Comparison of ENCODE assay signal across 1 cellular context in the genomic region with DNA sequence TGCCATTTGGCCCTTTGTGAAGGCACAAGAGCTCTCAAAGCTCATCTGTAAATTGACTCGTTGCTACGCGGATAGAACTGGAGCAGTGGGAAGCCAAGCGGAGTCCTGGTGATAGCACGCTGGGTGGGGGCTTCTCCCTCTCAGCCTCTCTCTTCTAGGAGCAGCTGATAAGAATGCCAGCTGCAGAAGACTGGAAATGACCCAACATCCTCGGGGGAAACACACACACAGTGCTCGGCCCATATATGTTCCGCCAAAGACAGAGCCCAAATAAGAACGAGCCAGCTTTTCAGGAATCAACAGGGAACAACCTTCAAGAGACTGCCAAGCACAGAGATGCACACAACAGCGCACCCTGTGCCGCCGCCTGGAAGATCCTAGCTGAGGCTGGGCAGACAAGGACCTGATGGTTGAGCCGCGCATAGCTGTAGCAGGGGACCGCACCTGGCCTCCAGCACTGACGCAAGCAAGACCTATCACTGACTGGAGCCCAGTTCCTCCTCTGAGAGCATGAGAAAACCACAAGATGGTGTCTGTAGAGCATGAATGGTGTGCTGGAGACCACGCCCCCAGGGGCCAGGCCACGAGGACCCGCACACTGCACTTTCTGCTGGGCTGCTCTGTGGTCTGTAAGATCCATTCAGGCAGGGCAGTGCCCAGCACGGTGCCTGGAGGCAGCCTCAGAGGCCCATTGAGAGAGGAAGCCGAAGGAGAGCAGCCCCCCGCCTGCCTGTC.
TF ChIP-seq lines count a peak whose summit lies in the region.

No MANE protein-coding gene starts in this region.

TF ChIP-seq in K562, 482 proteins besides CTCF, POLR2A, EP300 and RAD21 (continued from another document and continues in another):
- TF ChIP-seq, protein P1, sequence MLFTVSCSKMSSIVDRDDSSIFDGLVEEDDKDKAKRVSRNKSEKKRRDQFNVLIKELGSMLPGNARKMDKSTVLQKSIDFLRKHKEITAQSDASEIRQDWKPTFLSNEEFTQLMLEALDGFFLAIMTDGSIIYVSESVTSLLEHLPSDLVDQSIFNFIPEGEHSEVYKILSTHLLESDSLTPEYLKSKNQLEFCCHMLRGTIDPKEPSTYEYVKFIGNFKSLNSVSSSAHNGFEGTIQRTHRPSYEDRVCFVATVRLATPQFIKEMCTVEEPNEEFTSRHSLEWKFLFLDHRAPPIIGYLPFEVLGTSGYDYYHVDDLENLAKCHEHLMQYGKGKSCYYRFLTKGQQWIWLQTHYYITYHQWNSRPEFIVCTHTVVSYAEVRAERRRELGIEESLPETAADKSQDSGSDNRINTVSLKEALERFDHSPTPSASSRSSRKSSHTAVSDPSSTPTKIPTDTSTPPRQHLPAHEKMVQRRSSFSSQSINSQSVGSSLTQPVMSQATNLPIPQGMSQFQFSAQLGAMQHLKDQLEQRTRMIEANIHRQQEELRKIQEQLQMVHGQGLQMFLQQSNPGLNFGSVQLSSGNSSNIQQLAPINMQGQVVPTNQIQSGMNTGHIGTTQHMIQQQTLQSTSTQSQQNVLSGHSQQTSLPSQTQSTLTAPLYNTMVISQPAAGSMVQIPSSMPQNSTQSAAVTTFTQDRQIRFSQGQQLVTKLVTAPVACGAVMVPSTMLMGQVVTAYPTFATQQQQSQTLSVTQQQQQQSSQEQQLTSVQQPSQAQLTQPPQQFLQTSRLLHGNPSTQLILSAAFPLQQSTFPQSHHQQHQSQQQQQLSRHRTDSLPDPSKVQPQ (CRISPR knock-in tag; IDR thresholded peaks at IDR 0.05; ENCODE audit: borderline replicate concordance), result no peak
- TF ChIP-seq, protein P2, sequence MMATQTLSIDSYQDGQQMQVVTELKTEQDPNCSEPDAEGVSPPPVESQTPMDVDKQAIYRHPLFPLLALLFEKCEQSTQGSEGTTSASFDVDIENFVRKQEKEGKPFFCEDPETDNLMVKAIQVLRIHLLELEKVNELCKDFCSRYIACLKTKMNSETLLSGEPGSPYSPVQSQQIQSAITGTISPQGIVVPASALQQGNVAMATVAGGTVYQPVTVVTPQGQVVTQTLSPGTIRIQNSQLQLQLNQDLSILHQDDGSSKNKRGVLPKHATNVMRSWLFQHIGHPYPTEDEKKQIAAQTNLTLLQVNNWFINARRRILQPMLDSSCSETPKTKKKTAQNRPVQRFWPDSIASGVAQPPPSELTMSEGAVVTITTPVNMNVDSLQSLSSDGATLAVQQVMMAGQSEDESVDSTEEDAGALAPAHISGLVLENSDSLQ (IDR thresholded peaks at IDR 0.05), result no peak
- no peak for TF ChIP-seq POLR2H (tag; IDR thresholded peaks at IDR 0.05; ENCODE audit: low read depth)
- TF ChIP-seq, protein P3, sequence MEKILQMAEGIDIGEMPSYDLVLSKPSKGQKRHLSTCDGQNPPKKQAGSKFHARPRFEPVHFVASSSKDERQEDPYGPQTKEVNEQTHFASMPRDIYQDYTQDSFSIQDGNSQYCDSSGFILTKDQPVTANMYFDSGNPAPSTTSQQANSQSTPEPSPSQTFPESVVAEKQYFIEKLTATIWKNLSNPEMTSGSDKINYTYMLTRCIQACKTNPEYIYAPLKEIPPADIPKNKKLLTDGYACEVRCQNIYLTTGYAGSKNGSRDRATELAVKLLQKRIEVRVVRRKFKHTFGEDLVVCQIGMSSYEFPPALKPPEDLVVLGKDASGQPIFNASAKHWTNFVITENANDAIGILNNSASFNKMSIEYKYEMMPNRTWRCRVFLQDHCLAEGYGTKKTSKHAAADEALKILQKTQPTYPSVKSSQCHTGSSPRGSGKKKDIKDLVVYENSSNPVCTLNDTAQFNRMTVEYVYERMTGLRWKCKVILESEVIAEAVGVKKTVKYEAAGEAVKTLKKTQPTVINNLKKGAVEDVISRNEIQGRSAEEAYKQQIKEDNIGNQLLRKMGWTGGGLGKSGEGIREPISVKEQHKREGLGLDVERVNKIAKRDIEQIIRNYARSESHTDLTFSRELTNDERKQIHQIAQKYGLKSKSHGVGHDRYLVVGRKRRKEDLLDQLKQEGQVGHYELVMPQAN (IDR thresholded peaks at IDR 0.05; ENCODE audit: borderline replicate concordance), result peak; percentile 80; the same call in 1 of the 2 replicates
- TF ChIP-seq, protein P4, sequence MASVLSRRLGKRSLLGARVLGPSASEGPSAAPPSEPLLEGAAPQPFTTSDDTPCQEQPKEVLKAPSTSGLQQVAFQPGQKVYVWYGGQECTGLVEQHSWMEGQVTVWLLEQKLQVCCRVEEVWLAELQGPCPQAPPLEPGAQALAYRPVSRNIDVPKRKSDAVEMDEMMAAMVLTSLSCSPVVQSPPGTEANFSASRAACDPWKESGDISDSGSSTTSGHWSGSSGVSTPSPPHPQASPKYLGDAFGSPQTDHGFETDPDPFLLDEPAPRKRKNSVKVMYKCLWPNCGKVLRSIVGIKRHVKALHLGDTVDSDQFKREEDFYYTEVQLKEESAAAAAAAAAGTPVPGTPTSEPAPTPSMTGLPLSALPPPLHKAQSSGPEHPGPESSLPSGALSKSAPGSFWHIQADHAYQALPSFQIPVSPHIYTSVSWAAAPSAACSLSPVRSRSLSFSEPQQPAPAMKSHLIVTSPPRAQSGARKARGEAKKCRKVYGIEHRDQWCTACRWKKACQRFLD (CRISPR knock-in tag; IDR thresholded peaks at IDR 0.05), result 0 out of 2 replicates have a peak, but pooled peaks have one; percentile 34
- no peak for TF ChIP-seq KAT2B (IDR thresholded peaks at IDR 0.05; ENCODE audit: low read depth, low read length)
- TF ChIP-seq DIDO1 (tag; IDR thresholded peaks at IDR 0.05; ENCODE audit: low read depth), result no peak
- no peak for TF ChIP-seq NCOA1 (IDR thresholded peaks at IDR 0.05; ENCODE audit: low read depth)
- no peak for TF ChIP-seq HDAC3 (IDR thresholded peaks at IDR 0.05; ENCODE audit: borderline replicate concordance, partially characterized antibody)
- TF ChIP-seq RBM25 (IDR thresholded peaks at IDR 0.05; ENCODE audit: low read depth, low read length, severe bottlenecking), result no peak
- TF ChIP-seq ARHGAP35 (IDR thresholded peaks at IDR 0.05; ENCODE audit: partially characterized antibody), result no peak
- 0 out of 2 replicates have a peak, but pooled peaks have one; percentile 44 for TF ChIP-seq NR1H2 (CRISPR knock-in tag; IDR thresholded peaks at IDR 0.05)
- TF ChIP-seq SPI1 (IDR thresholded peaks at IDR 0.05; ENCODE audit: borderline replicate concordance, low read depth, low read length), result peak; percentile 86
- no peak for TF ChIP-seq BMI1 (IDR thresholded peaks at IDR 0.05; ENCODE audit: low read length)
- TF ChIP-seq STAT5A (IDR thresholded peaks at IDR 0.05; ENCODE audit: borderline replicate concordance, low read length), result no peak
- TF ChIP-seq CEBPG (CRISPR knock-in tag; IDR thresholded peaks at IDR 0.05), result peak; percentile 67
- no peak for TF ChIP-seq CEBPG (tag; conservative IDR thresholded peaks at IDR 0.05 in 1 of 2, IDR thresholded peaks at IDR 0.05 in 1 of 2)
- no peak for TF ChIP-seq FOXJ2 (tag; IDR thresholded peaks at IDR 0.05)
- peak; percentile 52; the same call in 1 of the 2 replicates for TF ChIP-seq JUN (IDR thresholded peaks at IDR 0.05; ENCODE audit: borderline replicate concordance, low read depth, low read length)
- TF ChIP-seq JUN (CRISPR knock-in tag; IDR thresholded peaks at IDR 0.05; ENCODE audit: borderline replicate concordance), result no peak
- TF ChIP-seq RAD51 (IDR thresholded peaks at IDR 0.05; ENCODE audit: borderline replicate concordance, low read depth), result no peak
- no peak for TF ChIP-seq NR2C1 (IDR thresholded peaks at IDR 0.05)
- TF ChIP-seq NR2C1 (tag; IDR thresholded peaks at IDR 0.05), result no peak
- no peak for TF ChIP-seq MBD2 (IDR thresholded peaks at IDR 0.05; ENCODE audit: borderline replicate concordance, low read depth)
- TF ChIP-seq SIN3A (IDR thresholded peaks at IDR 0.05; ENCODE audit: borderline replicate concordance in 2 of 2, control insufficient read depth in 1 of 2, low read depth in 2 of 2, low read length in 2 of 2), result peak; percentile 43 to 64; a peak in 1 of 4 replicates
- TF ChIP-seq LEF1 (IDR thresholded peaks at IDR 0.05), result no peak
- no peak for TF ChIP-seq POLR2G (IDR thresholded peaks at IDR 0.05; ENCODE audit: low read depth, low read length)
- no peak for TF ChIP-seq ZNF12 (CRISPR knock-in tag; IDR thresholded peaks at IDR 0.05)
- TF ChIP-seq, protein P5, sequence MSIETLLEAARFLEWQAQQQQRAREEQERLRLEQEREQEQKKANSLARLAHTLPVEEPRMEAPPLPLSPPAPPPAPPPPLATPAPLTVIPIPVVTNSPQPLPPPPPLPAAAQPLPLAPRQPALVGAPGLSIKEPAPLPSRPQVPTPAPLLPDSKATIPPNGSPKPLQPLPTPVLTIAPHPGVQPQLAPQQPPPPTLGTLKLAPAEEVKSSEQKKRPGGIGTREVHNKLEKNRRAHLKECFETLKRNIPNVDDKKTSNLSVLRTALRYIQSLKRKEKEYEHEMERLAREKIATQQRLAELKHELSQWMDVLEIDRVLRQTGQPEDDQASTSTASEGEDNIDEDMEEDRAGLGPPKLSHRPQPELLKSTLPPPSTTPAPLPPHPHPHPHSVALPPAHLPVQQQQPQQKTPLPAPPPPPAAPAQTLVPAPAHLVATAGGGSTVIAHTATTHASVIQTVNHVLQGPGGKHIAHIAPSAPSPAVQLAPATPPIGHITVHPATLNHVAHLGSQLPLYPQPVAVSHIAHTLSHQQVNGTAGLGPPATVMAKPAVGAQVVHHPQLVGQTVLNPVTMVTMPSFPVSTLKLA (conservative IDR thresholded peaks at IDR 0.05), result peak; percentile 85 to 91
- no peak for TF ChIP-seq CSDE1 (IDR thresholded peaks at IDR 0.05)
- no peak for TF ChIP-seq GATAD2A (IDR thresholded peaks at IDR 0.05)
- no peak for TF ChIP-seq MCM2 (IDR thresholded peaks at IDR 0.05; ENCODE audit: low read depth)
- TF ChIP-seq LARP7 (IDR thresholded peaks at IDR 0.05), result no peak
- TF ChIP-seq CCAR2 (IDR thresholded peaks at IDR 0.05; ENCODE audit: low read depth, low read length), result no peak
- no peak for TF ChIP-seq ATF1 (CRISPR knock-in tag; IDR thresholded peaks at IDR 0.05)
- peak; percentile 24; the same call in 1 of the 2 replicates for TF ChIP-seq ATF1 (tag; IDR thresholded peaks at IDR 0.05)
- TF ChIP-seq, protein P6, sequence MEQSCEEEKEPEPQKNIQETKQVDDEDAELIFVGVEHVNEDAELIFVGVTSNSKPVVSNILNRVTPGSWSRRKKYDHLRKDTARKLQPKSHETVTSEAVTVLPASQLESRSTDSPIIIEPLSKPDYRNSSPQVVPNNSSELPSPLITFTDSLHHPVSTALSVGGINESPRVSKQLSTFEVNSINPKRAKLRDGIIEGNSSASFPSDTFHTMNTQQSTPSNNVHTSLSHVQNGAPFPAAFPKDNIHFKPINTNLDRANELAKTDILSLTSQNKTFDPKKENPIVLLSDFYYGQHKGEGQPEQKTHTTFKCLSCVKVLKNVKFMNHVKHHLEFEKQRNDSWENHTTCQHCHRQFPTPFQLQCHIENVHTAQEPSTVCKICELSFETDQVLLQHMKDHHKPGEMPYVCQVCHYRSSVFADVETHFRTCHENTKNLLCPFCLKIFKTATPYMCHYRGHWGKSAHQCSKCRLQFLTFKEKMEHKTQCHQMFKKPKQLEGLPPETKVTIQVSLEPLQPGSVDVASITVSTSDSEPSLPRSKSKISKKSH (CRISPR knock-in tag; IDR thresholded peaks at IDR 0.05), result no peak
- no peak for TF ChIP-seq ZNF668 (CRISPR knock-in tag; IDR thresholded peaks at IDR 0.05)
- TF ChIP-seq, protein P7, sequence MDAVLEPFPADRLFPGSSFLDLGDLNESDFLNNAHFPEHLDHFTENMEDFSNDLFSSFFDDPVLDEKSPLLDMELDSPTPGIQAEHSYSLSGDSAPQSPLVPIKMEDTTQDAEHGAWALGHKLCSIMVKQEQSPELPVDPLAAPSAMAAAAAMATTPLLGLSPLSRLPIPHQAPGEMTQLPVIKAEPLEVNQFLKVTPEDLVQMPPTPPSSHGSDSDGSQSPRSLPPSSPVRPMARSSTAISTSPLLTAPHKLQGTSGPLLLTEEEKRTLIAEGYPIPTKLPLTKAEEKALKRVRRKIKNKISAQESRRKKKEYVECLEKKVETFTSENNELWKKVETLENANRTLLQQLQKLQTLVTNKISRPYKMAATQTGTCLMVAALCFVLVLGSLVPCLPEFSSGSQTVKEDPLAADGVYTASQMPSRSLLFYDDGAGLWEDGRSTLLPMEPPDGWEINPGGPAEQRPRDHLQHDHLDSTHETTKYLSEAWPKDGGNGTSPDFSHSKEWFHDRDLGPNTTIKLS (IDR thresholded peaks at IDR 0.05; ENCODE audit: borderline replicate concordance, low read depth), result no peak
- no peak for TF ChIP-seq CBFA2T3 (IDR thresholded peaks at IDR 0.05)
- TF ChIP-seq, protein P8, sequence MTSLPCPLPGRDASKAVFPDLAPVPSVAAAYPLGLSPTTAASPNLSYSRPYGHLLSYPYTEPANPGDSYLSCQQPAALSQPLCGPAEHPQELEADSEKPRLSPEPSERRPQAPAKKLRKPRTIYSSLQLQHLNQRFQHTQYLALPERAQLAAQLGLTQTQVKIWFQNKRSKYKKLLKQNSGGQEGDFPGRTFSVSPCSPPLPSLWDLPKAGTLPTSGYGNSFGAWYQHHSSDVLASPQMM (CRISPR knock-in tag; IDR thresholded peaks at IDR 0.05), result no peak
- peak; percentile 47 to 59; a peak in 2 of 4 replicates for TF ChIP-seq NRF1 (conservative IDR thresholded peaks at IDR 0.05 in 1 of 2, IDR thresholded peaks at IDR 0.05 in 1 of 2)
- TF ChIP-seq NFIC (IDR thresholded peaks at IDR 0.05), result no peak
- TF ChIP-seq STAT5B (CRISPR knock-in tag; IDR thresholded peaks at IDR 0.05), result no peak
- peak; percentile 90 for TF ChIP-seq MYC (IDR thresholded peaks at IDR 0.05; ENCODE audit: low read depth, low read length)
- no peak for TF ChIP-seq MYC (CRISPR knock-in tag; IDR thresholded peaks at IDR 0.05; ENCODE audit: borderline replicate concordance, low read depth)
- TF ChIP-seq CHD4 (IDR thresholded peaks at IDR 0.05; ENCODE audit: insufficient read depth, insufficient replicate concordance, low read depth, low read length, poor library complexity, severe bottlenecking), result no peak
- TF ChIP-seq ZBTB7A (IDR thresholded peaks at IDR 0.05; ENCODE audit: borderline replicate concordance, control insufficient read depth, low read depth, low read length), result peak; percentile 52; the same call in 1 of the 2 replicates
- TF ChIP-seq TCF3 (CRISPR knock-in tag; IDR thresholded peaks at IDR 0.05), result peak; percentile 24; the same call in 1 of the 2 replicates
- no peak for TF ChIP-seq ARNT (IDR thresholded peaks at IDR 0.05)
- TF ChIP-seq EHMT2 (IDR thresholded peaks at IDR 0.05), result 0 out of 2 replicates have a peak, but pooled peaks have one; percentile 67
- TF ChIP-seq, protein P9, sequence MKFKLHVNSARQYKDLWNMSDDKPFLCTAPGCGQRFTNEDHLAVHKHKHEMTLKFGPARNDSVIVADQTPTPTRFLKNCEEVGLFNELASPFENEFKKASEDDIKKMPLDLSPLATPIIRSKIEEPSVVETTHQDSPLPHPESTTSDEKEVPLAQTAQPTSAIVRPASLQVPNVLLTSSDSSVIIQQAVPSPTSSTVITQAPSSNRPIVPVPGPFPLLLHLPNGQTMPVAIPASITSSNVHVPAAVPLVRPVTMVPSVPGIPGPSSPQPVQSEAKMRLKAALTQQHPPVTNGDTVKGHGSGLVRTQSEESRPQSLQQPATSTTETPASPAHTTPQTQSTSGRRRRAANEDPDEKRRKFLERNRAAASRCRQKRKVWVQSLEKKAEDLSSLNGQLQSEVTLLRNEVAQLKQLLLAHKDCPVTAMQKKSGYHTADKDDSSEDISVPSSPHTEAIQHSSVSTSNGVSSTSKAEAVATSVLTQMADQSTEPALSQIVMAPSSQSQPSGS (CRISPR knock-in tag; IDR thresholded peaks at IDR 0.05), result no peak
- peak; percentile 27 to 85 (median 64) for TF ChIP-seq YY1 (IDR thresholded peaks at IDR 0.05; ENCODE audit: borderline replicate concordance in 1 of 3, control insufficient read depth in 1 of 3, extremely low read depth in 1 of 3, insufficient read depth in 3 of 3, insufficient read length in 1 of 3, insufficient replicate concordance in 2 of 3, low read depth in 1 of 3, low read length in 2 of 3)
- TF ChIP-seq ZNF764 (CRISPR knock-in tag; IDR thresholded peaks at IDR 0.05; ENCODE audit: low read depth), result no peak
- peak; percentile 78; the same call in 1 of the 2 replicates for TF ChIP-seq MXI1 (IDR thresholded peaks at IDR 0.05; ENCODE audit: low read depth, low read length)
- TF ChIP-seq HDAC1 (IDR thresholded peaks at IDR 0.05), result peak in 1 of 2 experiments; percentile 69; a peak in 2 of 4 replicates
